In genomic region chr10:43117777-43118583, GRCh38 we compare ENCODE assay signal across 18 cellular contexts. TPM values are rescaled to one million over a fixed set of nuclear protein-coding genes. Genes with fewer than 3 reads are reported as not detected.
A peak's percentile ranks its signal among the peaks of the same experiment; 100 is the strongest.
DNase-seq lines count a peak whose midpoint lies in the region; ATAC-seq and TF ChIP-seq lines count a peak whose summit lies in the region.
"Had no signal": no experiment of that assay in that cellular context is flagged by ENCODE, and none has a peak within 500 bp of the region (broad histone marks: within the 10 kb centered on the region; RNA-seq: fewer than 3 reads in every experiment).

No MANE protein-coding gene starts in this region.

- intact Hi-C loops in mucosa of descending colon (cut with DNase I, micrococcal nuclease) (no loop called here), upper lobe of right lung (cut with DNase I) (no loop called here)

- no peaks in the 10 kb centered on the region for H3K9me3 Mint-ChIP-seq in activated T-helper 17 cell treated with anti-CD3 and anti-CD28 coated beads, Interleukin-2, amount 50 U/mL, for 72 hours
- H3K9me3 Mint-ChIP-seq: CD8-positive, alpha-beta T cell had no signal

- TF ChIP-seq CTCF in mucosa of descending colon (IDR thresholded peaks at IDR 0.05) (no peak), upper lobe of right lung (IDR thresholded peaks at IDR 0.05) (no peak)

- H3K27ac ChIP-seq in upper lobe of right lung: no peak overlapping the region
- H3K27ac ChIP-seq: A549 had no signal

- no peaks in the 10 kb centered on the region for H3K27me3 ChIP-seq in upper lobe of right lung

- no peak for ATAC-seq in activated T-helper 17 cell treated with anti-CD3 and anti-CD28 coated beads, Interleukin-2, amount 50 U/mL, for 72 hours (replicated peaks)
- no peak for ATAC-seq in mucosa of descending colon
- ATAC-seq in upper lobe of right lung: no peak
- ATAC-seq in HG02571 (IDR thresholded peaks at IDR 0.05; ENCODE audit: unreplicated experiment): no peak
- ATAC-seq: A549; CD8-positive, alpha-beta T cell; Right ventricle myocardium inferior had no signal

- H3K36me3 Mint-ChIP-seq in activated T-helper 17 cell treated with anti-CD3 and anti-CD28 coated beads, Interleukin-2, amount 50 U/mL, for 72 hours (ENCODE audit: low read depth): no peaks in the 10 kb centered on the region
- H3K36me3 Mint-ChIP-seq: CD8-positive, alpha-beta T cell had no signal

- H3K36me3 ChIP-seq in mucosa of descending colon (ENCODE audit: low read depth) (no peaks in the 10 kb centered on the region), upper lobe of right lung (no peaks in the 10 kb centered on the region)

- H3K27ac Mint-ChIP-seq in activated T-helper 17 cell treated with anti-CD3 and anti-CD28 coated beads, Interleukin-2, amount 50 U/mL, for 72 hours: peak overlapping the region; percentile 78

- H3K4me3 ChIP-seq in mucosa of descending colon: no peak overlapping the region
- H3K4me3 ChIP-seq in upper lobe of right lung: no peak overlapping the region
- H3K4me3 ChIP-seq: A549 had no signal

- H3K9me3 ChIP-seq in mucosa of descending colon (no peaks in the 10 kb centered on the region), upper lobe of right lung (no peaks in the 10 kb centered on the region)
- H3K9me3 ChIP-seq: A549 had no signal

- H3K4me1 ChIP-seq in mucosa of descending colon (ENCODE audit: low read depth): no peaks in the 10 kb centered on the region
- H3K4me1 ChIP-seq in upper lobe of right lung: no peaks in the 10 kb centered on the region
- H3K4me1 ChIP-seq: A549 had no signal

- H3K4me1 Mint-ChIP-seq in activated T-helper 17 cell treated with anti-CD3 and anti-CD28 coated beads, Interleukin-2, amount 50 U/mL, for 72 hours: peaks cover 12% of the 10 kb centered on the region

- no peak overlapping the region for H3K4me3 Mint-ChIP-seq in activated T-helper 17 cell treated with anti-CD3 and anti-CD28 coated beads, Interleukin-2, amount 50 U/mL, for 72 hours
- H3K4me3 Mint-ChIP-seq: CD8-positive, alpha-beta T cell had no signal

- H3K27me3 Mint-ChIP-seq in activated T-helper 17 cell treated with anti-CD3 and anti-CD28 coated beads, Interleukin-2, amount 50 U/mL, for 72 hours: no peaks in the 10 kb centered on the region

- peak; percentile 50 for DNase-seq in activated effector memory CD4-positive, alpha-beta T cell treated with anti-CD3 and anti-CD28 coated beads, Interleukin-2, amount 50 U/mL, for 16 hours
- no peak for DNase-seq in activated effector memory CD4-positive, alpha-beta T cell treated with Interleukin-2 at 50 U/mL for 16 hours
- DNase-seq in mucosa of descending colon (peak in 2 of 3 donors; percentile 9 to 29), upper lobe of right lung (peak; percentile 45), OCI-M2 (lab: John Stamatoyannopoulos, UW; ENCODE audit: unreplicated experiment) (no peak)
- DNase-seq: Calu3; CD8-positive, alpha-beta T cell; GF-D8; HCEC 1CT; MM.1S; NCI-H1092 treated with DMSO at 0.1 percent for 48 hours; NCI-H146; NCI-H2081 had no signal

RNA-seq across cellular contexts. Expression of gene CSGALNACT2, which starts 20.3 kb away (rescaled TPM):
- total RNA-seq in activated T-helper 17 cell treated with anti-CD3 and anti-CD28 coated beads, Interleukin-2, amount 50 U/mL, for 72 hours: 10 to 100 TPM; 31.6 to 36.3 TPM
- total RNA-seq in mucosa of descending colon (10 to 100 TPM in 1 of 3 donors, 1 to 10 TPM in 2; 3.9 to 20.1 (median 7.4) TPM), upper lobe of right lung (40.8 TPM)

RNA-seq across cellular contexts. Expression of gene RET, which starts 41.1 kb away (rescaled TPM):
- under 1 TPM in 1 of 2 donors, not detected in 1; 0.24 TPM for total RNA-seq in activated T-helper 17 cell treated with anti-CD3 and anti-CD28 coated beads, Interleukin-2, amount 50 U/mL, for 72 hours
- total RNA-seq in mucosa of descending colon (10 to 100 TPM in 1 of 3 donors, 1 to 10 TPM in 1, under 1 TPM in 1; 0.84 to 13.5 (median 1.6) TPM), upper lobe of right lung (1.0 TPM)
- total RNA-seq: Calu3; CD8-positive, alpha-beta T cell; LHCN-M2 had no signal

Comparison
In these comparisons a context has a peak if more than half of its experiments do, and no peak if none do; other contexts are left out.
1. DNase-seq: peak in activated effector memory CD4-positive, alpha-beta T cell treated with anti-CD3 and anti-CD28 coated beads, Interleukin-2, amount 50 U/mL, for 16 hours (single experiment), mucosa of descending colon (2 of 3) and upper lobe of right lung (single experiment); none in activated effector memory CD4-positive, alpha-beta T cell treated with Interleukin-2 at 50 U/mL for 16 hours (single experiment) and OCI-M2 (single experiment).